1 cellular context compared by ENCODE assay signal in the genomic region with DNA sequence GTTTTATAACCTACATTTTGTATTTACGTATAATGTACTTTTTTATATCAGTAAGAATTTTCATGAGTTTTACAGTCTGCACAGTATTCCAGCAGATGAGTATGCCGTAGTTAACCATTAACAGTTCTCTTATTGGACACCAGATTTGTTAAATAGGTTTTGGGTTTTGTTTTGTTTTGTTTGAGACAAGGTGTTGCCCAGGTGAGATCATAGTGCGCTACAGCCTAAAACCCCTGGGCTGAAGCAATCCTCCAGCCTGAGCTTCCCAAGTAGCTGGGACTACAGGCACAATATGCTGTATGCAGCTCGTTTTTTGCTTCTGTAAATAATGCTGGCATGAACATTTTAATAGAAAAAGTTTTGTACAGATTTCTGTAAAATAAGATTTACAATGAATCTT.
A peak's percentile ranks its signal among the peaks of the same experiment; 100 is the strongest.
TF ChIP-seq lines count a peak whose summit lies in the region.

No MANE protein-coding gene starts in this region.

TF ChIP-seq in HepG2, 621 proteins besides CTCF, POLR2A, EP300 and RAD21 (continued from another document):
- TF ChIP-seq, protein P1, sequence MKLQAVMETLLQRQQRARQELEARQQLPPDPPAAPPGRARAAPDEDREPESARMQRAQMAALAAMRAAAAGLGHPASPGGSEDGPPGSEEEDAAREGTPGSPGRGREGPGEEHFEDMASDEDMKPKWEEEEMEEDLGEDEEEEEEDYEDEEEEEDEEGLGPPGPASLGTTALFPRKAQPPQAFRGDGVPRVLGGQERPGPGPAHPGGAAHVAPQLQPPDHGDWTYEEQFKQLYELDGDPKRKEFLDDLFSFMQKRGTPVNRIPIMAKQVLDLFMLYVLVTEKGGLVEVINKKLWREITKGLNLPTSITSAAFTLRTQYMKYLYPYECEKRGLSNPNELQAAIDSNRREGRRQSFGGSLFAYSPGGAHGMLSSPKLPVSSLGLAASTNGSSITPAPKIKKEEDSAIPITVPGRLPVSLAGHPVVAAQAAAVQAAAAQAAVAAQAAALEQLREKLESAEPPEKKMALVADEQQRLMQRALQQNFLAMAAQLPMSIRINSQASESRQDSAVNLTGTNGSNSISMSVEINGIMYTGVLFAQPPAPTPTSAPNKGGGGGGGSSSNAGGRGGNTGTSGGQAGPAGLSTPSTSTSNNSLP (IDR thresholded peaks at IDR 0.05; ENCODE audit: low read depth, low read length), result no peak
- 0 out of 2 replicates have a peak, but pooled peaks have one; percentile 28 for TF ChIP-seq RCOR2 (CRISPR knock-in tag; IDR thresholded peaks at IDR 0.05)
- no peak for TF ChIP-seq ZNF30 (CRISPR knock-in tag; IDR thresholded peaks at IDR 0.05)
- no peak for TF ChIP-seq ZNF350 (CRISPR knock-in tag; IDR thresholded peaks at IDR 0.05; ENCODE audit: borderline replicate concordance, low read depth)
- TF ChIP-seq ATF3 (CRISPR knock-in tag; IDR thresholded peaks at IDR 0.05), result no peak
- TF ChIP-seq ZNF367 (CRISPR knock-in tag; IDR thresholded peaks at IDR 0.05; ENCODE audit: borderline replicate concordance), result no peak
- no peak for TF ChIP-seq ZNF124 (CRISPR knock-in tag; IDR thresholded peaks at IDR 0.05)
- no peak for TF ChIP-seq NBN (conservative IDR thresholded peaks at IDR 0.05)
- no peak for TF ChIP-seq ZBTB8A (CRISPR knock-in tag; IDR thresholded peaks at IDR 0.05; ENCODE audit: borderline replicate concordance, low read depth)
- TF ChIP-seq ZBTB7A (CRISPR knock-in tag; IDR thresholded peaks at IDR 0.05), result no peak
- TF ChIP-seq DMAP1 (CRISPR knock-in tag; IDR thresholded peaks at IDR 0.05), result no peak; the same call in 1 of the 2 replicates
- TF ChIP-seq, protein P2, sequence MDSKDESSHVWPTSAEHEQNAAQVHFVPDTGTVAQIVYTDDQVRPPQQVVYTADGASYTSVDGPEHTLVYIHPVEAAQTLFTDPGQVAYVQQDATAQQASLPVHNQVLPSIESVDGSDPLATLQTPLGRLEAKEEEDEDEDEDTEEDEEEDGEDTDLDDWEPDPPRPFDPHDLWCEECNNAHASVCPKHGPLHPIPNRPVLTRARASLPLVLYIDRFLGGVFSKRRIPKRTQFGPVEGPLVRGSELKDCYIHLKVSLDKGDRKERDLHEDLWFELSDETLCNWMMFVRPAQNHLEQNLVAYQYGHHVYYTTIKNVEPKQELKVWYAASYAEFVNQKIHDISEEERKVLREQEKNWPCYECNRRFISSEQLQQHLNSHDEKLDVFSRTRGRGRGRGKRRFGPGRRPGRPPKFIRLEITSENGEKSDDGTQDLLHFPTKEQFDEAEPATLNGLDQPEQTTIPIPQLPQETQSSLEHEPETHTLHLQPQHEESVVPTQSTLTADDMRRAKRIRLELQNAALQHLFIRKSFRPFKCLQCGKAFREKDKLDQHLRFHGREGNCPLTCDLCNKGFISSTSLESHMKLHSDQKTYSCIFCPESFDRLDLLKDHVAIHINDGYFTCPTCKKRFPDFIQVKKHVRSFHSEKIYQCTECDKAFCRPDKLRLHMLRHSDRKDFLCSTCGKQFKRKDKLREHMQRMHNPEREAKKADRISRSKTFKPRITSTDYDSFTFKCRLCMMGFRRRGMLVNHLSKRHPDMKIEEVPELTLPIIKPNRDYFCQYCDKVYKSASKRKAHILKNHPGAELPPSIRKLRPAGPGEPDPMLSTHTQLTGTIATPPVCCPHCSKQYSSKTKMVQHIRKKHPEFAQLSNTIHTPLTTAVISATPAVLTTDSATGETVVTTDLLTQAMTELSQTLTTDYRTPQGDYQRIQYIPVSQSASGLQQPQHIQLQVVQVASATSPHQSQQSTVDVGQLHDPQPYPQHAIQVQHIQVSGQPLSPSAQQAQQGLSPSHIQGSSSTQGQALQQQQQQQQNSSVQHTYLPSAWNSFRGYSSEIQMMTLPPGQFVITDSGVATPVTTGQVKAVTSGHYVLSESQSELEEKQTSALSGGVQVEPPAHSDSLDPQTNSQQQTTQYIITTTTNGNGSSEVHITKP (CRISPR knock-in tag; IDR thresholded peaks at IDR 0.05; ENCODE audit: low read depth), result no peak
- no peak for TF ChIP-seq MAF1 (CRISPR knock-in tag; IDR thresholded peaks at IDR 0.05; ENCODE audit: borderline replicate concordance)
- no peak for TF ChIP-seq CENPX (CRISPR knock-in tag; IDR thresholded peaks at IDR 0.05)
- TF ChIP-seq KDM5B (CRISPR knock-in tag; IDR thresholded peaks at IDR 0.05; ENCODE audit: borderline replicate concordance), result no peak
- no peak for TF ChIP-seq TIGD3 (CRISPR knock-in tag; IDR thresholded peaks at IDR 0.05; ENCODE audit: borderline replicate concordance)
- no peak for TF ChIP-seq ESRRA (CRISPR knock-in tag; IDR thresholded peaks at IDR 0.05; ENCODE audit: low read depth)
- TF ChIP-seq, protein P3, sequence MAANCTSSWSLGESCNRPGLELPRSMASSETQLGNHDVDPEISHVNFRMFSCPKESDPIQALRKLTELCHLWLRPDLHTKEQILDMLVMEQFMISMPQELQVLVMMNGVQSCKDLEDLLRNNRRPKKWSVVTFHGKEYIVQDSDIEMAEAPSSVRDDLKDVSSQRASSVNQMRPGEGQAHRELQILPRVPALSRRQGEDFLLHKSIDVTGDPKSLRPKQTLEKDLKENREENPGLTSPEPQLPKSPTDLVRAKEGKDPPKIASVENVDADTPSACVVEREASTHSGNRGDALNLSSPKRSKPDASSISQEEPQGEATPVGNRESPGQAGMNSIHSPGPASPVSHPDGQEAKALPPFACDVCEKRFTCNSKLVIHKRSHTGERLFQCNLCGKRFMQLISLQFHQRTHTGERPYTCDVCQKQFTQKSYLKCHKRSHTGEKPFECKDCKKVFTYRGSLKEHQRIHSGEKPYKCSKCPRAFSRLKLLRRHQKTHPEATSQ (CRISPR knock-in tag; IDR thresholded peaks at IDR 0.05; ENCODE audit: borderline replicate concordance), result no peak
- TF ChIP-seq THAP9 (CRISPR knock-in tag; IDR thresholded peaks at IDR 0.05; ENCODE audit: borderline replicate concordance), result no peak
